ENCODE assay signal across 8 cellular contexts in genomic region chr1:58784758-58785423, GRCh38. TPM values are rescaled to one million over a fixed set of nuclear protein-coding genes. Genes with fewer than 3 reads are reported as not detected.
A peak's percentile ranks its signal among the peaks of the same experiment; 100 is the strongest.
DNase-seq lines count a peak whose midpoint lies in the region; ATAC-seq, FAIRE-seq and TF ChIP-seq lines count a peak whose summit lies in the region.

No MANE protein-coding gene starts in this region.

- no peaks in the 10 kb centered on the region for H3K27me3 ChIP-seq in testis

- DNase-seq in GM12891 (ENCODE audit: insufficient read length, low spot score), result peak; percentile 30
- DNase-seq in MV-4-11 (lab: John Stamatoyannopoulos, UW), result peak; percentile 60
- peak; percentile 31 for DNase-seq in SKM-1 (lab: John Stamatoyannopoulos, UW; ENCODE audit: unreplicated experiment)
- DNase-seq in activated naive CD8-positive, alpha-beta T cell treated with anti-CD3 and anti-CD28 coated beads, Interleukin-2, amount 10 ng/mL, durations not matched to agents 7 days and 5 days, result peak; percentile 81
- peak; percentile 94 for DNase-seq in Right ventricle myocardium inferior (ENCODE audit: missing footprints)
- peak; percentile 93 for DNase-seq in osteocyte (ENCODE audit: extremely low spot score, unreplicated experiment)
- DNase-seq in testis, result peak; percentile 93

- intact Hi-C loops in Right ventricle myocardium inferior (cut with DNase I), result loop anchor here (1.0 to 2.0 kb wide), 10 partner anchors 30 to 916 kb away; partner anchors contain the start of gene FGGY
- intact Hi-C loops in testis (cut with DNase I; ENCODE audit: low total_unique reads), result loop anchor here (10.0 kb wide), 3 partner anchors 120 to 920 kb away; partner anchors contain the start of gene FGGY

- 0% methylated on average over 16 to 56 of the region's 56 CpGs for WGBS in testis, 2 donors

- no peaks in the 10 kb centered on the region for H3K36me3 ChIP-seq in testis (ENCODE audit: low read depth, missing control alignments)

- peak; percentile 71 for FAIRE-seq in GM12891 (lab: Jason Lieb, UNC)

- no peaks in the 10 kb centered on the region for H3K27me3 Mint-ChIP-seq in activated naive CD8-positive, alpha-beta T cell treated with anti-CD3 and anti-CD28 coated beads, Interleukin-2, amount 10 ng/mL, durations not matched to agents 7 days and 5 days
- H3K27me3 Mint-ChIP-seq in osteocyte (ENCODE audit: unreplicated experiment), result no peaks in the 10 kb centered on the region

- H3K36me3 Mint-ChIP-seq in activated naive CD8-positive, alpha-beta T cell treated with anti-CD3 and anti-CD28 coated beads, Interleukin-2, amount 10 ng/mL, durations not matched to agents 7 days and 5 days, result peaks cover 36% of the 10 kb centered on the region
- H3K36me3 Mint-ChIP-seq in osteocyte (ENCODE audit: unreplicated experiment), result peaks cover 21% of the 10 kb centered on the region

- no peaks in the 10 kb centered on the region for H3K9me3 ChIP-seq in testis

- peak overlapping the region; percentile 93 for H3K4me3 Mint-ChIP-seq in activated naive CD8-positive, alpha-beta T cell treated with anti-CD3 and anti-CD28 coated beads, Interleukin-2, amount 10 ng/mL, durations not matched to agents 7 days and 5 days
- H3K4me3 Mint-ChIP-seq in osteocyte (ENCODE audit: unreplicated experiment), result peak overlapping the region; percentile 89

- peaks cover 12% of the 10 kb centered on the region for H3K4me1 ChIP-seq in testis

- peak overlapping the region; percentile 99 for H3K27ac Mint-ChIP-seq in activated naive CD8-positive, alpha-beta T cell treated with anti-CD3 and anti-CD28 coated beads, Interleukin-2, amount 10 ng/mL, durations not matched to agents 7 days and 5 days
- peak overlapping the region; percentile 98 for H3K27ac Mint-ChIP-seq in osteocyte (ENCODE audit: unreplicated experiment)

- POLR2A ChIA-PET in activated naive CD8-positive, alpha-beta T cell treated with anti-CD3 and anti-CD28 coated beads, Interleukin-2, amount 10 ng/mL, durations not matched to agents 7 days and 5 days (lab: Charles Lee), result interaction anchor here (0.6 to 3.8 kb wide), 19 partner anchors 21 to 913 kb away, joined by 3 to 45 read pairs (median 10); partner anchors contain the start of gene FGGY

- H3K9me3 Mint-ChIP-seq in activated naive CD8-positive, alpha-beta T cell treated with anti-CD3 and anti-CD28 coated beads, Interleukin-2, amount 10 ng/mL, durations not matched to agents 7 days and 5 days, result peaks cover 8% of the 10 kb centered on the region
- peaks cover 6% of the 10 kb centered on the region for H3K9me3 Mint-ChIP-seq in osteocyte (ENCODE audit: unreplicated experiment)

- peak overlapping the region; percentile 99 for H3K27ac ChIP-seq in testis

- ATAC-seq in activated naive CD8-positive, alpha-beta T cell treated with anti-CD3 and anti-CD28 coated beads, Interleukin-2, amount 10 ng/mL, durations not matched to agents 7 days and 5 days (ENCODE audit: low read depth), result peak; percentile 7
- ATAC-seq in Right ventricle myocardium inferior (peak; percentile 49), HG02763 (IDR thresholded peaks at IDR 0.05; ENCODE audit: unreplicated experiment) (no peak)

- H3K4me3 ChIP-seq in testis, result peak overlapping the region; percentile 74 to 86

- TF ChIP-seq POLR2A in GM12891 (IDR thresholded peaks at IDR 0.05; ENCODE audit: low read depth, low read length), result peak; percentile 56
- TF ChIP-seq POLR2A in testis (IDR thresholded peaks at IDR 0.05), result no peak

- TF ChIP-seq CTCF in osteocyte (IDR thresholded peaks at IDR 0.05) (peak; percentile 90), testis (IDR thresholded peaks at IDR 0.05) (peak; percentile 53 to 71 (median 69))

- peaks cover 18% of the 10 kb centered on the region for H3K4me1 Mint-ChIP-seq in activated naive CD8-positive, alpha-beta T cell treated with anti-CD3 and anti-CD28 coated beads, Interleukin-2, amount 10 ng/mL, durations not matched to agents 7 days and 5 days
- H3K4me1 Mint-ChIP-seq in osteocyte (ENCODE audit: unreplicated experiment), result peaks cover 45% of the 10 kb centered on the region

TF ChIP-seq in GM12891, 5 proteins besides CTCF, POLR2A, EP300 and RAD21:
- TF ChIP-seq SPI1 (IDR thresholded peaks at IDR 0.05; ENCODE audit: low read depth, low read length), result 0 out of 2 replicates have a peak, but pooled peaks have one; percentile 11
- TF ChIP-seq POLR2AphosphoS5 (IDR thresholded peaks at IDR 0.05; ENCODE audit: low read depth, low read length), result peak; percentile 57; the same call in 1 of the 2 replicates
- TF ChIP-seq TAF1 (IDR thresholded peaks at IDR 0.05; ENCODE audit: low read depth, low read length), result peak; percentile 29; the same call in 1 of the 2 replicates
- no peak for TF ChIP-seq PAX5 (IDR thresholded peaks at IDR 0.05; ENCODE audit: insufficient read depth, low read length, severe bottlenecking)
- peak; percentile 34 for TF ChIP-seq POU2F2 (IDR thresholded peaks at IDR 0.05; ENCODE audit: low read depth, low read length)

RNA-seq across cellular contexts. Expression of gene JUN, which starts 1.0 kb away (rescaled TPM):
- polyA plus RNA-seq in GM12891 (2012; ENCODE audit: low read depth, missing spikeins), result 12.5 TPM
- total RNA-seq in activated naive CD8-positive, alpha-beta T cell treated with anti-CD3 and anti-CD28 coated beads, Interleukin-2, amount 10 ng/mL, durations not matched to agents 7 days and 5 days, result 10 to 100 TPM; 73.4 to 75.7 TPM
- total RNA-seq in Right ventricle myocardium inferior, result 64.2 TPM
- total RNA-seq in osteocyte, result 115 and 134 TPM in 2 replicates
- total RNA-seq in testis, result 10 to 100 TPM; 60.6 to 67.8 TPM
- 40.9 TPM for polyA plus RNA-seq in testis (ENCODE audit: insufficient read depth, low read depth, low replicate concordance)

Comparison
In these comparisons a context has a peak if more than half of its experiments do, and no peak if none do; other contexts are left out.
1. DNase-seq: peak in every context shown above with its lines; median percentile 94 in Right ventricle myocardium inferior; 93 in osteocyte; 93 in testis; 81 in activated naive CD8-positive, alpha-beta T cell treated with anti-CD3 and anti-CD28 coated beads, Interleukin-2, amount 10 ng/mL, durations not matched to agents 7 days and 5 days; 60 in MV-4-11; 31 in SKM-1; 30 in GM12891.